20 cellular contexts compared by ENCODE assay signal in the genomic region with DNA sequence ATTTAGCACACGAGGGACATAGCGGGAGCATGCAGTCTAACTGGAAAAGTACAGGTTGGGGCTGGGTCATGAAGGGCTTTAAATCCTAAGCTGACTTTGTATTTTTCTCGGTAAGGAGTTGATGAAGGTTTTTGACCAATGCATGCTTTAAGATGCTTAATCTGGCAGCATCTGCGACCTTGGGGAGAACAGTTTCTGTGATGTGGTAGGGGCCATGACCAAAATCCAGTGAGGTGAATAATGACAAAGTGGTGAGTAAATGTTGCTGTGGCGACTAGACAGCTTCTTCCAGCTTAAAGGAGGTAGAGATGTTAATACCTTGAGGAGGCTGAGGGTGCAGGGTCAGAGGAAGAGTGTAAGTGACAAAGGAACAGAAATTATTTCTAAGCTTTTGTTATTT.
DNase-seq lines count a peak whose midpoint lies in the region; ATAC-seq and TF ChIP-seq lines count a peak whose summit lies in the region.
"Had no signal": no experiment of that assay in that cellular context is flagged by ENCODE, and none has a peak within 500 bp of the region (broad histone marks: within the 10 kb centered on the region; RNA-seq: fewer than 3 reads in every experiment).

No MANE protein-coding gene starts in this region.

- H3K9me3 ChIP-seq in stomach smooth muscle (ENCODE audit: control insufficient read depth in 2 of 2, low read length in 2 of 2) (no peaks in the 10 kb centered on the region), HAP-1 (no peaks in the 10 kb centered on the region)
- H3K9me3 ChIP-seq: left lung, spleen, upper lobe of left lung had no signal

- H3K27ac ChIP-seq in layer of hippocampus (ENCODE audit: low read depth, low read length) (peak overlapping the region; percentile 6), stomach smooth muscle (ENCODE audit: low read length) (peak overlapping the region; percentile 32)
- H3K27ac ChIP-seq: left lung, spleen, upper lobe of left lung had no signal

- H3K9me3 Mint-ChIP-seq in activated naive CD8-positive, alpha-beta T cell treated with anti-CD3 and anti-CD28 coated beads, Interleukin-2, amount 10 ng/mL, durations not matched to agents 7 days and 5 days = no peaks in the 10 kb centered on the region
- no peaks in the 10 kb centered on the region for H3K9me3 Mint-ChIP-seq in activated naive CD8-positive, alpha-beta T cell treated with anti-CD3 and anti-CD28 coated beads for 36 hours
- H3K9me3 Mint-ChIP-seq: activated naive CD4-positive, alpha-beta T cell treated with anti-CD3 and anti-CD28 coated beads, Interleukin-2, amount 50 U/mL, for 24 hours; CD4-positive, alpha-beta T cell; central memory CD8-positive, alpha-beta T cell; stimulated activated memory B cell treated with anti-CD40 and anti-IgM and Interleukin-4, amounts not matched to agents 10 μg/mL and 1 μg/mL and 100 μg/mL, for 72 hours had no signal

- H3K27me3 Mint-ChIP-seq in activated naive CD8-positive, alpha-beta T cell treated with anti-CD3 and anti-CD28 coated beads, Interleukin-2, amount 10 ng/mL, durations not matched to agents 7 days and 5 days = no peaks in the 10 kb centered on the region
- no peaks in the 10 kb centered on the region for H3K27me3 Mint-ChIP-seq in activated naive CD8-positive, alpha-beta T cell treated with anti-CD3 and anti-CD28 coated beads for 36 hours
- H3K27me3 Mint-ChIP-seq: activated naive CD4-positive, alpha-beta T cell treated with anti-CD3 and anti-CD28 coated beads, Interleukin-2, amount 50 U/mL, for 24 hours; CD4-positive, alpha-beta T cell; central memory CD8-positive, alpha-beta T cell; stimulated activated memory B cell treated with anti-CD40 and anti-IgM and Interleukin-4, amounts not matched to agents 10 μg/mL and 1 μg/mL and 100 μg/mL, for 72 hours had no signal

- peak overlapping the region; percentile 3 for H3K27ac Mint-ChIP-seq in activated naive CD8-positive, alpha-beta T cell treated with anti-CD3 and anti-CD28 coated beads, Interleukin-2, amount 10 ng/mL, durations not matched to agents 7 days and 5 days
- no peak overlapping the region for H3K27ac Mint-ChIP-seq in activated naive CD8-positive, alpha-beta T cell treated with anti-CD3 and anti-CD28 coated beads for 36 hours
- H3K27ac Mint-ChIP-seq: activated naive CD4-positive, alpha-beta T cell treated with anti-CD3 and anti-CD28 coated beads, Interleukin-2, amount 50 U/mL, for 24 hours; CD4-positive, alpha-beta T cell; stimulated activated memory B cell treated with anti-CD40 and anti-IgM and Interleukin-4, amounts not matched to agents 10 μg/mL and 1 μg/mL and 100 μg/mL, for 72 hours had no signal

- H3K4me1 ChIP-seq in stomach smooth muscle (ENCODE audit: control insufficient read depth, insufficient read depth, low read length) (peaks cover 15% of the 10 kb centered on the region), HAP-1 (peaks cover 17% of the 10 kb centered on the region)
- H3K4me1 ChIP-seq: left lung had no signal

- peaks cover 12% of the 10 kb centered on the region for H3K36me3 Mint-ChIP-seq in activated naive CD8-positive, alpha-beta T cell treated with anti-CD3 and anti-CD28 coated beads, Interleukin-2, amount 10 ng/mL, durations not matched to agents 7 days and 5 days
- peaks cover 5% of the 10 kb centered on the region for H3K36me3 Mint-ChIP-seq in activated naive CD8-positive, alpha-beta T cell treated with anti-CD3 and anti-CD28 coated beads for 36 hours

- in situ Hi-C loops in astrocyte of the cerebellum (cut with HindIII; ENCODE audit: low sequenced_read_pairs) = no loop called here
- in situ Hi-C loops in HAP-1 (cut with MboI; ENCODE audit: low sequenced_read_pairs) = no loop called here

- ATAC-seq in activated naive CD8-positive, alpha-beta T cell treated with anti-CD3 and anti-CD28 coated beads, Interleukin-2, amount 10 ng/mL, durations not matched to agents 7 days and 5 days (ENCODE audit: low read depth) = no peak
- ATAC-seq: PC-3; stimulated activated memory B cell treated with anti-CD40 and anti-IgM and Interleukin-4, amounts not matched to agents 10 μg/mL and 1 μg/mL and 100 μg/mL, for 72 hours had no signal

- H3K4me3 Mint-ChIP-seq in activated naive CD8-positive, alpha-beta T cell treated with anti-CD3 and anti-CD28 coated beads, Interleukin-2, amount 10 ng/mL, durations not matched to agents 7 days and 5 days = no peak overlapping the region
- no peak overlapping the region for H3K4me3 Mint-ChIP-seq in activated naive CD8-positive, alpha-beta T cell treated with anti-CD3 and anti-CD28 coated beads for 36 hours
- H3K4me3 Mint-ChIP-seq: activated naive CD4-positive, alpha-beta T cell treated with anti-CD3 and anti-CD28 coated beads, Interleukin-2, amount 50 U/mL, for 24 hours; CD4-positive, alpha-beta T cell; central memory CD8-positive, alpha-beta T cell; stimulated activated memory B cell treated with anti-CD40 and anti-IgM and Interleukin-4, amounts not matched to agents 10 μg/mL and 1 μg/mL and 100 μg/mL, for 72 hours had no signal

- POLR2A ChIA-PET in activated naive CD8-positive, alpha-beta T cell treated with anti-CD3 and anti-CD28 coated beads, Interleukin-2, amount 10 ng/mL, durations not matched to agents 7 days and 5 days (lab: Charles Lee) = no interaction called here

- no peak for TF ChIP-seq CTCF in astrocyte of the cerebellum (IDR thresholded peaks at IDR 0.05; ENCODE audit: low read depth, low read length, missing control alignments)

- peaks cover 8% of the 10 kb centered on the region for H3K4me1 Mint-ChIP-seq in activated naive CD8-positive, alpha-beta T cell treated with anti-CD3 and anti-CD28 coated beads, Interleukin-2, amount 10 ng/mL, durations not matched to agents 7 days and 5 days
- no peaks in the 10 kb centered on the region for H3K4me1 Mint-ChIP-seq in activated naive CD8-positive, alpha-beta T cell treated with anti-CD3 and anti-CD28 coated beads for 36 hours
- H3K4me1 Mint-ChIP-seq: activated naive CD4-positive, alpha-beta T cell treated with anti-CD3 and anti-CD28 coated beads, Interleukin-2, amount 50 U/mL, for 24 hours; central memory CD8-positive, alpha-beta T cell; stimulated activated memory B cell treated with anti-CD40 and anti-IgM and Interleukin-4, amounts not matched to agents 10 μg/mL and 1 μg/mL and 100 μg/mL, for 72 hours had no signal

- H3K4me3 ChIP-seq in astrocyte of the cerebellum (ENCODE audit: low read depth, low read length) = no peak overlapping the region
- peak overlapping the region; percentile 6 to 61 for H3K4me3 ChIP-seq in stomach smooth muscle (ENCODE audit: low read length in 2 of 2)
- H3K4me3 ChIP-seq in HAP-1 = no peak overlapping the region
- H3K4me3 ChIP-seq: left lung, spleen, upper lobe of left lung had no signal

- no peak for TF ChIP-seq POLR2A in erythroblast (IDR thresholded peaks at IDR 0.05; ENCODE audit: low read length)

- H3K9ac ChIP-seq in stomach smooth muscle (ENCODE audit: low read length in 2 of 2) = no peak overlapping the region

- DNase-seq in activated naive CD8-positive, alpha-beta T cell treated with anti-CD3 and anti-CD28 coated beads, Interleukin-2, amount 10 ng/mL, durations not matched to agents 7 days and 5 days = no peak
- DNase-seq in activated naive CD8-positive, alpha-beta T cell treated with anti-CD3 and anti-CD28 coated beads for 36 hours = no peak
- DNase-seq in astrocyte of the cerebellum (ENCODE audit: low read depth) = peak; percentile 68
- DNase-seq in NCI-H345 (lab: John Stamatoyannopoulos, UW) = no peak
- no peak for DNase-seq in HAP-1 (ENCODE audit: low spot score in 2 of 2)
- DNase-seq in erythroblast (lab: John Stamatoyannopoulos, UW) = no peak
- DNase-seq: activated CD4-positive, alpha-beta T cell treated with anti-CD3 and anti-CD28 coated beads for 4 hours; CD4-positive, alpha-beta T cell; DMS53; effector memory CD4-positive, alpha-beta T cell; left lung; PC-3; spleen; T1000 had no signal

- no peaks in the 10 kb centered on the region for H3K36me3 ChIP-seq in stomach smooth muscle (ENCODE audit: control insufficient read depth in 2 of 2, insufficient read depth in 2 of 2, low read length in 2 of 2)
- no peaks in the 10 kb centered on the region for H3K36me3 ChIP-seq in HAP-1 (replicated peaks)
- H3K36me3 ChIP-seq: left lung had no signal

- H3K27me3 ChIP-seq in layer of hippocampus (ENCODE audit: control insufficient read depth, insufficient read depth, low read length) (no peaks in the 10 kb centered on the region), stomach smooth muscle (ENCODE audit: control insufficient read depth in 1 of 2, insufficient read depth in 2 of 2, low read length in 2 of 2) (no peaks in the 10 kb centered on the region), HAP-1 (ENCODE audit: low read depth) (no peaks in the 10 kb centered on the region)
- H3K27me3 ChIP-seq: left lung, spleen, upper lobe of left lung had no signal

Comparison
In these comparisons a context has a peak if more than half of its experiments do, and no peak if none do; other contexts are left out.
1. H3K4me3 ChIP-seq: peak in stomach smooth muscle (2 of 2); none in astrocyte of the cerebellum (single experiment) and HAP-1 (single experiment).